Comparison of ENCODE assay signal across 9 cellular contexts in genomic region chr21:42414928-42415769, GRCh38. TPM values are rescaled to one million over a fixed set of nuclear protein-coding genes. Genes with fewer than 3 reads are reported as not detected.
DNase-seq lines count a peak whose midpoint lies in the region; ATAC-seq and FAIRE-seq lines count a peak whose summit lies in the region.
"Had no signal": no experiment of that assay in that cellular context is flagged by ENCODE, and none has a peak within 500 bp of the region (broad histone marks: within the 10 kb centered on the region; RNA-seq: fewer than 3 reads in every experiment).

No MANE protein-coding gene starts in this region.

- in situ Hi-C loops in HAP-1 (cut with MboI; ENCODE audit: low sequenced_read_pairs), result no loop called here

- peak; percentile 65 for DNase-seq in GM19239 (ENCODE audit: insufficient read length, low spot score)
- DNase-seq in activated CD4-positive, alpha-beta T cell treated with anti-CD3 and anti-CD28 coated beads for 48 hours, result peak; percentile 98
- DNase-seq in effector CD8-positive, alpha-beta T cell (lab: John Stamatoyannopoulos, UW), result peak; percentile 80
- DNase-seq in stimulated activated CD4-positive, alpha-beta T cell treated with anti-CD3 and anti-CD28 coated beads, Interleukin-1b, Interleukin-23, amount 100 ng/mL, for 24 hours (ENCODE audit: low read depth in 4 of 4, low spot score in 1 of 4), result peak; percentile 84 to 95 (median 89)
- DNase-seq in HAP-1 (ENCODE audit: low spot score in 2 of 2), result no peak
- no peak for DNase-seq in NCI-H187 treated with DMSO at 0.1 percent for 48 hours (lab: John Stamatoyannopoulos, UW)
- DNase-seq in Right ventricle myocardium inferior (ENCODE audit: missing footprints), result no peak

- no peak overlapping the region for H3K4me3 ChIP-seq in HAP-1

- ATAC-seq in HG03175 (IDR thresholded peaks at IDR 0.05; ENCODE audit: unreplicated experiment), result peak; percentile 70
- no peak for ATAC-seq in Right ventricle myocardium inferior

- H3K9me3 ChIP-seq in HAP-1, result no peaks in the 10 kb centered on the region; the same call in 1 of the 2 replicates

- no peaks in the 10 kb centered on the region for H3K4me1 ChIP-seq in HAP-1

- intact Hi-C loops in Right ventricle myocardium inferior (cut with DNase I), result no loop called here

- peak; percentile 57 for FAIRE-seq in GM19239 (lab: Jason Lieb, UNC)
- FAIRE-seq: colon had no signal

- no peaks in the 10 kb centered on the region for H3K36me3 ChIP-seq in HAP-1 (replicated peaks)

- H3K27me3 ChIP-seq in HAP-1 (ENCODE audit: low read depth), result peaks cover 2% of the 10 kb centered on the region; the same call in 1 of the 2 replicates

RNA-seq across cellular contexts. Expression of gene UBASH3A, which starts 11.4 kb away (rescaled TPM):
- total RNA-seq in Right ventricle myocardium inferior, result not detected

RNA-seq across cellular contexts. Expression of gene TMPRSS3, which starts 19.3 kb away (rescaled TPM):
- not detected for total RNA-seq in Right ventricle myocardium inferior

RNA-seq across cellular contexts. Expression of gene TFF1, which starts 48.8 kb away (rescaled TPM):
- not detected for total RNA-seq in Right ventricle myocardium inferior

Comparison
In these comparisons a context has a peak if more than half of its experiments do, and no peak if none do; other contexts are left out.
1. DNase-seq: peak in GM19239 (single experiment), activated CD4-positive, alpha-beta T cell treated with anti-CD3 and anti-CD28 coated beads for 48 hours (single experiment), effector CD8-positive, alpha-beta T cell (single experiment) and stimulated activated CD4-positive, alpha-beta T cell treated with anti-CD3 and anti-CD28 coated beads, Interleukin-1b, Interleukin-23, amount 100 ng/mL, for 24 hours (4 of 4); none in HAP-1 (0 of 2), NCI-H187 treated with DMSO at 0.1 percent for 48 hours (single experiment) and Right ventricle myocardium inferior (single experiment).